Comparison of ENCODE assay signal across 9 cellular contexts in genomic region chr9:33132249-33132772, GRCh38. TPM values are rescaled to one million over a fixed set of nuclear protein-coding genes. Genes with fewer than 3 reads are reported as not detected.
DNase-seq lines count a peak whose midpoint lies in the region; ATAC-seq and TF ChIP-seq lines count a peak whose summit lies in the region.
"Had no signal": no experiment of that assay in that cellular context is flagged by ENCODE, and none has a peak within 500 bp of the region (broad histone marks: within the 10 kb centered on the region; RNA-seq: fewer than 3 reads in every experiment).

No MANE protein-coding gene starts in this region.

- WGBS in suprapubic skin, result 60% methylated on average over 9 of the region's 9 CpGs

- H3K4me3 Mint-ChIP-seq in HFFc6, result peak overlapping the region; percentile 66
- H3K4me3 Mint-ChIP-seq: mesothelial cell of epicardium had no signal

- H3K27me3 ChIP-seq in suprapubic skin, result no peaks in the 10 kb centered on the region

- peaks cover 42% of the 10 kb centered on the region for H3K36me3 Mint-ChIP-seq in HFFc6 (ENCODE audit: low read depth)

- peaks cover 74% of the 10 kb centered on the region for H3K4me1 Mint-ChIP-seq in HFFc6 (ENCODE audit: low read depth)

- DNase-seq in HFFc6 (peak; percentile 83), astrocyte of the hippocampus (ENCODE audit: low read depth, low spot score) (peak; percentile 55), islet precursor cell (peak; percentile 51), suprapubic skin (ENCODE audit: low spot score in 2 of 2) (peak; percentile 49 to 59), GOT3 (lab: John Stamatoyannopoulos, UW) (no peak)
- DNase-seq: activated CD4-positive, alpha-beta T cell treated with anti-CD3 and anti-CD28 coated beads for 4 hours had no signal

- no peak for TF ChIP-seq POLR2A in suprapubic skin (IDR thresholded peaks at IDR 0.05)

- H3K9me3 ChIP-seq in suprapubic skin, result no peaks in the 10 kb centered on the region

- H3K36me3 ChIP-seq in suprapubic skin, result peaks cover 39% of the 10 kb centered on the region

- peak overlapping the region; percentile 87 for H3K27ac Mint-ChIP-seq in HFFc6

- ATAC-seq in HG02885 (IDR thresholded peaks at IDR 0.05; ENCODE audit: poor library complexity, unreplicated experiment) (no peak), HG03280 (IDR thresholded peaks at IDR 0.05; ENCODE audit: unreplicated experiment) (no peak)

- no peaks in the 10 kb centered on the region for H3K9me3 Mint-ChIP-seq in HFFc6
- H3K9me3 Mint-ChIP-seq: mesothelial cell of epicardium had no signal

- peaks cover 3% of the 10 kb centered on the region; the same call in 1 of the 2 replicates for H3K27me3 Mint-ChIP-seq in HFFc6 (ENCODE audit: insufficient read depth)

- TF ChIP-seq CTCF in HFFc6 (IDR thresholded peaks at IDR 0.05) (no peak), suprapubic skin (IDR thresholded peaks at IDR 0.05) (no peak)

- TF ChIP-seq EP300 in suprapubic skin (IDR thresholded peaks at IDR 0.05), result no peak

- peak overlapping the region; percentile 15 for H3K27ac ChIP-seq in suprapubic skin

- peaks cover 77% of the 10 kb centered on the region for H3K4me1 ChIP-seq in suprapubic skin

- no peak overlapping the region for H3K4me3 ChIP-seq in suprapubic skin

RNA-seq across cellular contexts. Expression of gene B4GALT1, which starts 34.8 kb away (rescaled TPM):
- total RNA-seq in HFFc6 (2021; fragmentation: NEBNext Ultra II Directional; extraction: Animal tissue kit (Norgen Biotek cat#: 25700)), result 100 to 1,000 TPM in 4 of 6 experiments, 10 to 100 TPM in 2; 87.2 to 116 (median 106) TPM
- 10 to 100 TPM; 45.1 to 68.7 (median 53.5) TPM for total RNA-seq in suprapubic skin

RNA-seq across cellular contexts. Expression of gene SMU1, which starts 55.8 kb away (rescaled TPM):
- total RNA-seq in HFFc6 (2021; fragmentation: NEBNext Ultra II Directional; extraction: Animal tissue kit (Norgen Biotek cat#: 25700)), result 10 to 100 TPM; 20.3 to 22.1 (median 21.6) TPM
- 10 to 100 TPM; 14.3 to 18.5 (median 16.7) TPM for total RNA-seq in suprapubic skin
